In the genomic region with DNA sequence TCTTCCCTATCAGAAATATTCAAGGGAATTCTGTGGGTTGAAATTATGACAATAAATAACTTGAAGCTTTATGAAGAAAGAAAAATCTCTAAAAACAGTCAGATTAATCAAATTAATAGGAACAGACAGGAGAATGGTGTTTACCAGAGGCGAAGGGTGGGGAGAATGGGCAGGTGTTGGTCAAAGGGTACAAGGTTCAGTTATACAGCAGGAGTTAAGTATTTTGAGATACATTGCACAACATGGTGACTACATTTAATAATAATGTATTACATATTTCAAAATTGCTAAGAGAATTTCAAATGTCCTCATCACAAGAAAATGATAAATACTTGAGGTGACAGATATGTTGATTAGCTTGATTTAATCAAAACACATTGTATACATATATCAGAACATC, we compare ENCODE assay signal across 1 cellular context.
TF ChIP-seq lines count a peak whose summit lies in the region.

No MANE protein-coding gene starts in this region.

TF ChIP-seq in liver, 16 proteins besides CTCF, POLR2A, EP300 and RAD21 (continued from another document):
- TF ChIP-seq, protein P1, sequence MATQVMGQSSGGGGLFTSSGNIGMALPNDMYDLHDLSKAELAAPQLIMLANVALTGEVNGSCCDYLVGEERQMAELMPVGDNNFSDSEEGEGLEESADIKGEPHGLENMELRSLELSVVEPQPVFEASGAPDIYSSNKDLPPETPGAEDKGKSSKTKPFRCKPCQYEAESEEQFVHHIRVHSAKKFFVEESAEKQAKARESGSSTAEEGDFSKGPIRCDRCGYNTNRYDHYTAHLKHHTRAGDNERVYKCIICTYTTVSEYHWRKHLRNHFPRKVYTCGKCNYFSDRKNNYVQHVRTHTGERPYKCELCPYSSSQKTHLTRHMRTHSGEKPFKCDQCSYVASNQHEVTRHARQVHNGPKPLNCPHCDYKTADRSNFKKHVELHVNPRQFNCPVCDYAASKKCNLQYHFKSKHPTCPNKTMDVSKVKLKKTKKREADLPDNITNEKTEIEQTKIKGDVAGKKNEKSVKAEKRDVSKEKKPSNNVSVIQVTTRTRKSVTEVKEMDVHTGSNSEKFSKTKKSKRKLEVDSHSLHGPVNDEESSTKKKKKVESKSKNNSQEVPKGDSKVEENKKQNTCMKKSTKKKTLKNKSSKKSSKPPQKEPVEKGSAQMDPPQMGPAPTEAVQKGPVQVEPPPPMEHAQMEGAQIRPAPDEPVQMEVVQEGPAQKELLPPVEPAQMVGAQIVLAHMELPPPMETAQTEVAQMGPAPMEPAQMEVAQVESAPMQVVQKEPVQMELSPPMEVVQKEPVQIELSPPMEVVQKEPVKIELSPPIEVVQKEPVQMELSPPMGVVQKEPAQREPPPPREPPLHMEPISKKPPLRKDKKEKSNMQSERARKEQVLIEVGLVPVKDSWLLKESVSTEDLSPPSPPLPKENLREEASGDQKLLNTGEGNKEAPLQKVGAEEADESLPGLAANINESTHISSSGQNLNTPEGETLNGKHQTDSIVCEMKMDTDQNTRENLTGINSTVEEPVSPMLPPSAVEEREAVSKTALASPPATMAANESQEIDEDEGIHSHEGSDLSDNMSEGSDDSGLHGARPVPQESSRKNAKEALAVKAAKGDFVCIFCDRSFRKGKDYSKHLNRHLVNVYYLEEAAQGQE (IDR thresholded peaks at IDR 0.05): no peak
- TF ChIP-seq FOXA2 (IDR thresholded peaks at IDR 0.05) (peak; percentile 31), HNF4A (conservative IDR thresholded peaks at IDR 0.05) (peak; percentile 87 to 89), EGR1 (IDR thresholded peaks at IDR 0.05; ENCODE audit: low read depth in 2 of 2) (no peak), YY1 (IDR thresholded peaks at IDR 0.05) (no peak), RXRA (IDR thresholded peaks at IDR 0.05) (peak; percentile 12 to 17), SP1 (IDR thresholded peaks at IDR 0.05) (no peak), GABPA (IDR thresholded peaks at IDR 0.05 in 1 of 2, conservative IDR thresholded peaks at IDR 0.05 in 1 of 2) (no peak), FOXA1 (IDR thresholded peaks at IDR 0.05) (no peak), HNF4G (IDR thresholded peaks at IDR 0.05) (peak; percentile 47), NR2F2 (IDR thresholded peaks at IDR 0.05) (no peak), JUND (IDR thresholded peaks at IDR 0.05) (no peak), TAF1 (conservative IDR thresholded peaks at IDR 0.05) (no peak)
- TF ChIP-seq, protein P2, sequence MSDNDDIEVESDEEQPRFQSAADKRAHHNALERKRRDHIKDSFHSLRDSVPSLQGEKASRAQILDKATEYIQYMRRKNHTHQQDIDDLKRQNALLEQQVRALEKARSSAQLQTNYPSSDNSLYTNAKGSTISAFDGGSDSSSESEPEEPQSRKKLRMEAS (IDR thresholded peaks at IDR 0.05): peak; percentile 18
- TF ChIP-seq, protein P3, sequence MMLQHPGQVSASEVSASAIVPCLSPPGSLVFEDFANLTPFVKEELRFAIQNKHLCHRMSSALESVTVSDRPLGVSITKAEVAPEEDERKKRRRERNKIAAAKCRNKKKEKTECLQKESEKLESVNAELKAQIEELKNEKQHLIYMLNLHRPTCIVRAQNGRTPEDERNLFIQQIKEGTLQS (IDR thresholded peaks at IDR 0.05): no peak
